12 cellular contexts compared by ENCODE assay signal in the genomic region with DNA sequence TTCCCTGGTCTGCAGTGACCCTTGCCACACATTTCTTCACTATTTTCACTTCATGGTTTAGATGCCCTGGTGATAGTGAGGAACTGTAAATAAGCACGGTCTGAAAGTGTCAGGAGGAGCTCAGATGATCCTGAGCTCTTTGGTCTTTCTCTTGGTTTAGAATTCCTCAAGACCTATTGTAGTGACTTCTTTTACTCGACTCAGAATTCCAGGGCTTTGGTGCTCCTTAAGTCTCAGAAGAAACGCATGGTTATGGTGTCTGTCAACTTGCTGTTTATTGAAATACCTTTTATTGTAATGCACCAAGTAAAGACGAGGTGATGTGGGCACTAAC.
DNase-seq lines count a peak whose midpoint lies in the region; ATAC-seq, FAIRE-seq and TF ChIP-seq lines count a peak whose summit lies in the region.
"Had no signal": no experiment of that assay in that cellular context is flagged by ENCODE, and none has a peak within 500 bp of the region (broad histone marks: within the 10 kb centered on the region; RNA-seq: fewer than 3 reads in every experiment).

No MANE protein-coding gene starts in this region.

- peaks cover 31% of the 10 kb centered on the region for H3K4me1 ChIP-seq in hepatocyte (ENCODE audit: insufficient read depth)
- peaks cover 0 to 80% (median 68%) of the 10 kb centered on the region in 4 donors for H3K4me1 ChIP-seq in sigmoid colon

- no peaks in the 10 kb centered on the region for H4K20me1 ChIP-seq in hepatocyte (ENCODE audit: insufficient read depth, poor library complexity, severe bottlenecking)

- 64% methylated on average over 4 of the region's 4 CpGs for WGBS in hepatocyte (ENCODE audit: low lambda C conversion rate, missing lambda C conversion rate)
- 75 to 81% methylated on average over 4 of the region's 4 CpGs for WGBS in sigmoid colon, 2 donors

- no peak for TF ChIP-seq EP300 in sigmoid colon (IDR thresholded peaks at IDR 0.05)

- H3K36me3 ChIP-seq in hepatocyte (replicated peaks; ENCODE audit: insufficient read depth, low read depth) (no peaks in the 10 kb centered on the region), sigmoid colon (no peaks in the 10 kb centered on the region)

- peak overlapping the region; percentile 52 for H3K4me2 ChIP-seq in hepatocyte

- no peak for TF ChIP-seq CTCF in hepatocyte (IDR thresholded peaks at IDR 0.05; ENCODE audit: poor library complexity)
- no peak for TF ChIP-seq CTCF in sigmoid colon (IDR thresholded peaks at IDR 0.05)

- no peak for TF ChIP-seq POLR2A in sigmoid colon (IDR thresholded peaks at IDR 0.05)

- H3K27me3 ChIP-seq in hepatocyte: no peaks in the 10 kb centered on the region
- no peaks in the 10 kb centered on the region for H3K27me3 ChIP-seq in sigmoid colon
- H3K27me3 ChIP-seq: dorsolateral prefrontal cortex had no signal

- peak; percentile 59 for DNase-seq in CD1c-positive myeloid dendritic cell (ENCODE audit: extremely low spot score)
- DNase-seq in hepatocyte (ENCODE audit: low spot score): no peak
- DNase-seq in sigmoid colon: no peak
- no peak for DNase-seq in NCI-H446 (lab: John Stamatoyannopoulos, UW)
- no peak for DNase-seq in activated T-cell treated with anti-CD3 and anti-CD28 coated beads, Interleukin-2, amount 50 U/mL, for 72 hours
- no peak for DNase-seq in immature natural killer cell
- DNase-seq: activated CD4-positive, alpha-beta T cell treated with anti-CD3 and anti-CD28 coated beads for 1 hour; dorsolateral prefrontal cortex; NCI-H2171 treated with DMSO at 0.1 percent for 48 hours; RPMI8226 had no signal

- peaks cover 38% of the 10 kb centered on the region for H3K27me3 Mint-ChIP-seq in activated T-cell treated with anti-CD3 and anti-CD28 coated beads, Interleukin-2, amount 50 U/mL, for 72 hours (ENCODE audit: low read depth)
- H3K27me3 Mint-ChIP-seq in immature natural killer cell (ENCODE audit: low read depth in 3 of 3): peaks cover 5 to 24% (median 23%) of the 10 kb centered on the region in 3 donors

- H3K9me3 Mint-ChIP-seq in activated T-cell treated with anti-CD3 and anti-CD28 coated beads, Interleukin-2, amount 50 U/mL, for 72 hours: no peaks in the 10 kb centered on the region
- H3K9me3 Mint-ChIP-seq in immature natural killer cell: no peaks in the 10 kb centered on the region

- no peaks in the 10 kb centered on the region for H3K36me3 Mint-ChIP-seq in activated T-cell treated with anti-CD3 and anti-CD28 coated beads, Interleukin-2, amount 50 U/mL, for 72 hours (ENCODE audit: insufficient read depth in 2 of 2)
- no peaks in the 10 kb centered on the region for H3K36me3 Mint-ChIP-seq in immature natural killer cell

- no peak overlapping the region for H2AFZ ChIP-seq in hepatocyte

- no peak overlapping the region for H3K4me3 Mint-ChIP-seq in activated T-cell treated with anti-CD3 and anti-CD28 coated beads, Interleukin-2, amount 50 U/mL, for 72 hours
- no peak overlapping the region for H3K4me3 Mint-ChIP-seq in immature natural killer cell

- H3K9me3 ChIP-seq in hepatocyte (ENCODE audit: low read depth) (no peaks in the 10 kb centered on the region), sigmoid colon (no peaks in the 10 kb centered on the region)

- ATAC-seq in GM21619 (IDR thresholded peaks at IDR 0.05; ENCODE audit: unreplicated experiment): no peak
- no peak for ATAC-seq in activated T-cell treated with anti-CD3 and anti-CD28 coated beads, Interleukin-2, amount 50 U/mL, for 72 hours (replicated peaks in 1 of 2)

- H3K4me3 ChIP-seq in hepatocyte (no peak overlapping the region), sigmoid colon (no peak overlapping the region)

- peak overlapping the region; percentile 85 for H3K27ac ChIP-seq in hepatocyte
- peak overlapping the region; percentile 83 to 96 (median 86) for H3K27ac ChIP-seq in sigmoid colon

- peak; percentile 9 for FAIRE-seq in TTC549 (lab: Jason Lieb, UNC)

- peaks cover 30% of the 10 kb centered on the region for H3K79me2 ChIP-seq in hepatocyte

- no peak overlapping the region for H3K27ac Mint-ChIP-seq in activated T-cell treated with anti-CD3 and anti-CD28 coated beads, Interleukin-2, amount 50 U/mL, for 72 hours
- H3K27ac Mint-ChIP-seq in immature natural killer cell: no peak overlapping the region

- H3K9me2 ChIP-seq in hepatocyte (replicated peaks; ENCODE audit: insufficient read depth): no peaks in the 10 kb centered on the region

- intact Hi-C loops in sigmoid colon (cut with DNase I): no loop called here

- peaks cover 16% of the 10 kb centered on the region for H3K4me1 Mint-ChIP-seq in activated T-cell treated with anti-CD3 and anti-CD28 coated beads, Interleukin-2, amount 50 U/mL, for 72 hours (ENCODE audit: low read depth)
- no peaks in the 10 kb centered on the region for H3K4me1 Mint-ChIP-seq in immature natural killer cell
